19 cellular contexts compared by ENCODE assay signal in genomic region chr5:33713087-33713486, GRCh38.
DNase-seq lines count a peak whose midpoint lies in the region; TF ChIP-seq lines count a peak whose summit lies in the region.
"Had no signal": no experiment of that assay in that cellular context is flagged by ENCODE, and none has a peak within 500 bp of the region (broad histone marks: within the 10 kb centered on the region; RNA-seq: fewer than 3 reads in every experiment).

No MANE protein-coding gene starts in this region.

- BruUV-seq in MCF 10A (replicated peaks; lab: Mats Ljungman, UMichigan) = no TSS peak

- POLR2A ChIA-PET in MCF 10A (lab: Yijun Ruan, JAX) = no interaction called here

- WGBS in suprapubic skin = 42% methylated on average over 1 of the region's 1 CpG

- H3K4me3 Mint-ChIP-seq in MCF 10A (ENCODE audit: unreplicated experiment) = no peak overlapping the region
- H3K4me3 Mint-ChIP-seq in chondrocyte (ENCODE audit: unreplicated experiment) = no peak overlapping the region
- H3K4me3 Mint-ChIP-seq: activated naive CD8-positive, alpha-beta T cell treated with anti-CD3 and anti-CD28 coated beads, Interleukin-2, amount 10 ng/mL, durations not matched to agents 7 days and 5 days; nephron; stimulated activated naive CD8-positive, alpha-beta T cell treated with anti-CD3 and anti-CD28 coated beads, Interleukin-15, Interleukin-2, amounts not matched to agents 100 ng/mL and 50 ng/mL, for 24 hours had no signal

- no peak for TF ChIP-seq POLR2A in breast epithelium (IDR thresholded peaks at IDR 0.05)
- TF ChIP-seq POLR2A in suprapubic skin (IDR thresholded peaks at IDR 0.05) = no peak

- H3K36me3 Mint-ChIP-seq in MCF 10A (ENCODE audit: insufficient read depth, unreplicated experiment) = no peaks in the 10 kb centered on the region
- H3K36me3 Mint-ChIP-seq in chondrocyte (ENCODE audit: low read depth) = peaks cover 10% of the 10 kb centered on the region

- H3K27me3 ChIP-seq in breast epithelium (no peaks in the 10 kb centered on the region), suprapubic skin (no peaks in the 10 kb centered on the region)
- H3K27me3 ChIP-seq: hepatocyte had no signal

- H3K27ac ChIP-seq in breast epithelium = peak overlapping the region; percentile 40 to 48
- peak overlapping the region; percentile 54 for H3K27ac ChIP-seq in suprapubic skin
- H3K27ac ChIP-seq: 22Rv1, epithelial cell of prostate, hepatocyte had no signal

- no peak for TF ChIP-seq EP300 in suprapubic skin (IDR thresholded peaks at IDR 0.05)

- TF ChIP-seq CTCF in breast epithelium (IDR thresholded peaks at IDR 0.05) (no peak), MCF 10A (IDR thresholded peaks at IDR 0.05; ENCODE audit: unreplicated experiment) (no peak), choroid plexus epithelial cell (conservative IDR thresholded peaks at IDR 0.05; ENCODE audit: low read depth, low read length) (no peak), suprapubic skin (IDR thresholded peaks at IDR 0.05) (no peak), chondrocyte (IDR thresholded peaks at IDR 0.05) (no peak)

- no peak for DNase-seq in breast epithelium (ENCODE audit: low spot score in 2 of 2)
- no peak for DNase-seq in MCF 10A (ENCODE audit: unreplicated experiment)
- DNase-seq in Kasumi-1 (lab: John Stamatoyannopoulos, UW) = peak; percentile 62 to 82
- DNase-seq in choroid plexus epithelial cell (ENCODE audit: low read depth) = peak; percentile 54
- DNase-seq in suprapubic skin (ENCODE audit: low spot score in 2 of 2) = no peak
- no peak for DNase-seq in DMS114 treated with DMSO at 0.1 percent for 48 hours (lab: John Stamatoyannopoulos, UW; ENCODE audit: unreplicated experiment)
- DNase-seq in chondrocyte (ENCODE audit: low spot score) = no peak
- DNase-seq in SKM-1 treated with dmso at 0.1 percent for 144 hours (lab: John Stamatoyannopoulos, UW; ENCODE audit: unreplicated experiment) = no peak
- DNase-seq: activated naive CD8-positive, alpha-beta T cell treated with anti-CD3 and anti-CD28 coated beads, Interleukin-2, amount 10 ng/mL, durations not matched to agents 7 days and 5 days; activated T-cell treated with anti-CD3 and anti-CD28 coated beads for 4 hours; cerebellar nuclear complex; left cardiac atrium; NCI-H1092; NCI-H2171 treated with DMSO at 0.1 percent for 48 hours had no signal

- H3K27me3 Mint-ChIP-seq in MCF 10A (ENCODE audit: insufficient read depth, unreplicated experiment) = no peaks in the 10 kb centered on the region
- H3K27me3 Mint-ChIP-seq in chondrocyte (ENCODE audit: low read depth) = no peaks in the 10 kb centered on the region
- H3K27me3 Mint-ChIP-seq: activated naive CD8-positive, alpha-beta T cell treated with anti-CD3 and anti-CD28 coated beads, Interleukin-2, amount 10 ng/mL, durations not matched to agents 7 days and 5 days; stimulated activated naive CD8-positive, alpha-beta T cell treated with anti-CD3 and anti-CD28 coated beads, Interleukin-15, Interleukin-2, amounts not matched to agents 100 ng/mL and 50 ng/mL, for 24 hours had no signal

- H3K4me1 Mint-ChIP-seq in MCF 10A (ENCODE audit: insufficient read depth, unreplicated experiment) (no peaks in the 10 kb centered on the region), chondrocyte (ENCODE audit: low read depth) (peaks cover 7% of the 10 kb centered on the region)
- H3K4me1 Mint-ChIP-seq: nephron had no signal

- intact Hi-C loops in breast epithelium (cut with DNase I; ENCODE audit: low total_unique reads) = no loop called here
- intact Hi-C loops in MCF 10A (cut with micrococcal nuclease) = no loop called here

- no peaks in the 10 kb centered on the region for H3K4me1 ChIP-seq in breast epithelium
- H3K4me1 ChIP-seq in suprapubic skin = peaks cover 5% of the 10 kb centered on the region

- CTCF ChIA-PET in MCF 10A (lab: Yijun Ruan, JAX) = interaction anchor here (1.0 kb wide), 1 partner anchor 231 kb away, joined by 3 read pairs; no protein-coding TSS in a partner anchor

- no peaks in the 10 kb centered on the region for H3K9me3 ChIP-seq in breast epithelium
- H3K9me3 ChIP-seq in suprapubic skin = no peaks in the 10 kb centered on the region

- H3K9me3 Mint-ChIP-seq in MCF 10A (ENCODE audit: unreplicated experiment) (peaks cover 22% of the 10 kb centered on the region), chondrocyte (ENCODE audit: low read depth) (peaks cover 18% of the 10 kb centered on the region)

- no peak overlapping the region for H3K27ac Mint-ChIP-seq in MCF 10A (ENCODE audit: low read depth, unreplicated experiment)
- H3K27ac Mint-ChIP-seq in chondrocyte (ENCODE audit: unreplicated experiment) = no peak overlapping the region
- H3K27ac Mint-ChIP-seq: activated naive CD8-positive, alpha-beta T cell treated with anti-CD3 and anti-CD28 coated beads, Interleukin-2, amount 10 ng/mL, durations not matched to agents 7 days and 5 days; nephron; stimulated activated naive CD8-positive, alpha-beta T cell treated with anti-CD3 and anti-CD28 coated beads, Interleukin-15, Interleukin-2, amounts not matched to agents 100 ng/mL and 50 ng/mL, for 24 hours had no signal

- H3K36me3 ChIP-seq in breast epithelium (no peaks in the 10 kb centered on the region), suprapubic skin (no peaks in the 10 kb centered on the region)

- H3K4me3 ChIP-seq in breast epithelium = no peak overlapping the region
- no peak overlapping the region for H3K4me3 ChIP-seq in choroid plexus epithelial cell (ENCODE audit: low read depth, low read length)
- H3K4me3 ChIP-seq in suprapubic skin = no peak overlapping the region
- H3K4me3 ChIP-seq: hepatocyte had no signal

Comparison
In these comparisons a context has a peak if more than half of its experiments do, and no peak if none do; other contexts are left out.
1. DNase-seq: peak in Kasumi-1 (2 of 2) and choroid plexus epithelial cell (single experiment); none in breast epithelium (0 of 2), MCF 10A (single experiment), suprapubic skin (0 of 2), DMS114 treated with DMSO at 0.1 percent for 48 hours (single experiment), chondrocyte (single experiment) and SKM-1 treated with dmso at 0.1 percent for 144 hours (single experiment).